7 cellular contexts compared by ENCODE assay signal in the genomic region with DNA sequence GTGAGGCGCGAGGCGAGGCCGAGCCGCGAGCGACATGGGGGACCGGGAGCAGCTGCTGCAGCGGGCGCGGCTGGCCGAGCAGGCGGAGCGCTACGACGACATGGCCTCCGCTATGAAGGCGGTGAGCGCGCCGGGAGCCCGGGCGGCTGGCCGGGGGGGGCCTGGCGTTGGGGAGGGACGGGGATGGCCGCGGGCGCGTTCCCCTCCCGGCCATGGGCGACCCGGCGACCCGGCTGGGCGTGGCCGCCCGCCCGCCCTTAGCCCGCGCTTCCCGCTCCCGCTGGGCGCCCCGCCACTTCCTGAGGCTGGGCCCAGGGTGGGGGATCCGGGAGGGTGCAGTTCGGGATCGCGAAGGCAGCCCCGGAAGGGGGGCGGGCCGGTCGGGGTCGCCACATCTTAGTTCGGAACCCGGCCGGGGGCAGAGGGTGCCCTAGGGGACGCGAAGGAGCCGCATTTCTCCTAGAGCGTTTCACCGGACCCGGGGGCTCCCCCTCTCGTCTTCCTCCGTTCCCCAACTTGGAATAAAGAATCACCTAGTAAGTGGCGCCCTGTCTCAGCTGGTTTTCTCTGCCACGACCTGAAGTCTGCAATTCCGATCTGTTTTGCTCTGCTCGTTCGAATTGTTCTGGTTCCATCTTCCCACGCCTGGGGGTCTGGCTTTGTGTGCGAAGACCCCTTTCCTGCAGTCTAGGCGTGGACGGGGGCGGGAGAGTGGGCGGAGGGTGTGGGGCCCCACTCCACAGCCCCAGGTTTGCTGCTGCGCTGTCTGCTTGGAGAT. TPM values are rescaled to one million over a fixed set of nuclear protein-coding genes. Genes with fewer than 3 reads are reported as not detected.
DNase-seq lines count a peak whose midpoint lies in the region; ATAC-seq and TF ChIP-seq lines count a peak whose summit lies in the region.

No MANE protein-coding gene starts in this region.

- H3K9ac ChIP-seq in NT2/D1 (ENCODE audit: insufficient read length, low read depth): peak overlapping the region; percentile 98

- no peak overlapping the region for H3K27ac Mint-ChIP-seq in activated naive CD8-positive, alpha-beta T cell treated with anti-CD3 and anti-CD28 coated beads, Interleukin-2, amount 50 U/mL, for 24 hours

- no peaks in the 10 kb centered on the region for H3K9me2 ChIP-seq in hepatocyte (replicated peaks; ENCODE audit: insufficient read depth)

- H3K27me3 Mint-ChIP-seq in activated naive CD8-positive, alpha-beta T cell treated with anti-CD3 and anti-CD28 coated beads, Interleukin-2, amount 50 U/mL, for 24 hours: no peaks in the 10 kb centered on the region

- H3K9me3 ChIP-seq in NT2/D1 (ENCODE audit: insufficient read depth, low read length): no peaks in the 10 kb centered on the region
- H3K9me3 ChIP-seq in hepatocyte (ENCODE audit: low read depth): no peaks in the 10 kb centered on the region

- H3K4me2 ChIP-seq in hepatocyte: peak overlapping the region; percentile 89

- H2AFZ ChIP-seq in hepatocyte: peak overlapping the region; percentile 81

- peaks cover 14% of the 10 kb centered on the region for H4K20me1 ChIP-seq in hepatocyte (ENCODE audit: insufficient read depth, poor library complexity, severe bottlenecking)

- H3K36me3 Mint-ChIP-seq in activated naive CD8-positive, alpha-beta T cell treated with anti-CD3 and anti-CD28 coated beads, Interleukin-2, amount 50 U/mL, for 24 hours (ENCODE audit: low read depth): peaks cover 21% of the 10 kb centered on the region

- peaks cover 51% of the 10 kb centered on the region for H3K79me2 ChIP-seq in hepatocyte

- H3K4me1 ChIP-seq in NT2/D1 (ENCODE audit: insufficient read depth, insufficient read length) (peaks cover 5% of the 10 kb centered on the region), hepatocyte (ENCODE audit: insufficient read depth) (peaks cover 11% of the 10 kb centered on the region)

- H3K36me3 ChIP-seq in NT2/D1 (ENCODE audit: insufficient read depth, insufficient read length, low read length): peaks cover 44% of the 10 kb centered on the region
- no peaks in the 10 kb centered on the region for H3K36me3 ChIP-seq in hepatocyte (replicated peaks; ENCODE audit: insufficient read depth, low read depth)

- H3K9me3 Mint-ChIP-seq in activated naive CD8-positive, alpha-beta T cell treated with anti-CD3 and anti-CD28 coated beads, Interleukin-2, amount 50 U/mL, for 24 hours: no peaks in the 10 kb centered on the region

- 4% methylated on average over 19 of the region's 77 CpGs for WGBS in hepatocyte (ENCODE audit: low lambda C conversion rate, missing lambda C conversion rate)

- TF ChIP-seq POLR2A in GM18505 (IDR thresholded peaks at IDR 0.05; ENCODE audit: borderline replicate concordance, extremely low read depth, insufficient read depth, insufficient read length): no peak

- H3K27ac ChIP-seq in hepatocyte: peak overlapping the region; percentile 99

- H3K4me3 Mint-ChIP-seq in activated naive CD8-positive, alpha-beta T cell treated with anti-CD3 and anti-CD28 coated beads, Interleukin-2, amount 50 U/mL, for 24 hours: no peak overlapping the region

- ATAC-seq in GM18505 (IDR thresholded peaks at IDR 0.05; ENCODE audit: unreplicated experiment) (peak; percentile 25), HG02571 (IDR thresholded peaks at IDR 0.05; ENCODE audit: unreplicated experiment) (peak; percentile 13)
- ATAC-seq in activated naive CD8-positive, alpha-beta T cell treated with anti-CD3 and anti-CD28 coated beads, Interleukin-2, amount 50 U/mL, for 24 hours: peak; percentile 8

- DNase-seq in NT2/D1 (ENCODE audit: low read depth, low spot score) (no peak), hepatocyte (ENCODE audit: low spot score) (peak; percentile 31), skeletal muscle cell (ENCODE audit: low read depth) (no peak), NCI-H1694 (lab: John Stamatoyannopoulos, UW) (no peak)
- DNase-seq in activated naive CD8-positive, alpha-beta T cell treated with anti-CD3 and anti-CD28 coated beads, Interleukin-2, amount 50 U/mL, for 24 hours: peak; percentile 50

- peak; percentile 3 for TF ChIP-seq CTCF in hepatocyte (IDR thresholded peaks at IDR 0.05; ENCODE audit: poor library complexity)

- H3K4me3 ChIP-seq in NT2/D1 (ENCODE audit: insufficient read length, low read depth) (peak overlapping the region; percentile 87), hepatocyte (peak overlapping the region; percentile 98), skeletal muscle cell (ENCODE audit: low read depth, low read length) (peak overlapping the region; percentile 63)

- H3K4me1 Mint-ChIP-seq in activated naive CD8-positive, alpha-beta T cell treated with anti-CD3 and anti-CD28 coated beads, Interleukin-2, amount 50 U/mL, for 24 hours: peaks cover 33% of the 10 kb centered on the region

- H3K27me3 ChIP-seq in NT2/D1 (ENCODE audit: insufficient read depth, insufficient read length) (no peaks in the 10 kb centered on the region), hepatocyte (no peaks in the 10 kb centered on the region)

RNA-seq across cellular contexts. Expression of a gene that starts 0.6 kb away (rescaled TPM):
- total RNA-seq in hepatocyte: 80.7 and 87.0 TPM in 2 replicates
- polyA plus RNA-seq in hepatocyte: 122 and 135 TPM in 2 replicates

Comparison
In these comparisons a context has a peak if more than half of its experiments do, and no peak if none do; other contexts are left out.
1. DNase-seq: peak in activated naive CD8-positive, alpha-beta T cell treated with anti-CD3 and anti-CD28 coated beads, Interleukin-2, amount 50 U/mL, for 24 hours (single experiment) and hepatocyte (single experiment); none in NT2/D1 (single experiment), skeletal muscle cell (single experiment) and NCI-H1694 (single experiment).
2. Peak in every context shown above with its lines, with median percentiles within 50 percentile points of each other: ATAC-seq and H3K4me3 ChIP-seq.